ENCODE assay signal across 9 cellular contexts in the genomic region with DNA sequence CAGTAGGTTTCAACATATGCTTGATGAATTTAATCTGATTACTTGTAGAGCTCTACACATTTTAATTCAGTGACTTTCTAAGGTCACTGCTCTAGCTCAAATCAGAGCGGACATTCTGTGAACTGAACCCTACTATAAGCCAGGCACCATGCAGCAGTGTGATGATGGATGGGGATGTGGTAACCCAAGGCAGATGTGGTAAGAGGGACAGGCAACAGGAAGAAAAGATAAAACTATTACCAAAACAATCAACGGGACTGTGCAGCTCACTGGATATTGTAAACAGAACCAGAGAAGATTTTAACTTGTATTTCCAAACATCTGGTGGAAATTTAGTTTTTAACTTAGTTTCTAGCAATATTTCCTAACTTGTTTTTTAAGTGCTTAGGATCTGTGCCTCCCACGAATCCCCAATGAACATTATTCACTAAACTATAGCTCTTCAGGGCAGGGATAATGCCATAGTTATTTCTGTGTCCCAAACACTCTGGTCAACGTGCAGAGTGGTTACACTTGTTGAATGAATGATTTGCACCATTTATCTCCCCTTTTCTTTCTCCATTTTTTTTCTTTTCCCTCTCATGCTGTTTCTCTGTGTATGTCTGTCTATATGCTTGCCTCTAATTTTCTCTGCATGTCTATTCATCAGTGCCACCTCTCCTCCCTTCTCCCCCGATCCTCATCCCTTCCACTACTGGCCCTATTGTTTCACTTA. TPM values are rescaled to one million over a fixed set of nuclear protein-coding genes. Genes with fewer than 3 reads are reported as not detected.
DNase-seq lines count a peak whose midpoint lies in the region; ATAC-seq and TF ChIP-seq lines count a peak whose summit lies in the region.
"Had no signal": no experiment of that assay in that cellular context is flagged by ENCODE, and none has a peak within 500 bp of the region (broad histone marks: within the 10 kb centered on the region; RNA-seq: fewer than 3 reads in every experiment).

No MANE protein-coding gene starts in this region.

- H3K4me2 ChIP-seq in OCI-LY1 (ENCODE audit: low read length) = peak overlapping the region; percentile 31; the same call in 1 of the 2 replicates

- H4K20me1 ChIP-seq in OCI-LY1 (ENCODE audit: insufficient read depth, low read length) = no peaks in the 10 kb centered on the region

- H3K27me3 ChIP-seq in OCI-LY1 (ENCODE audit: insufficient read depth, low read length) (no peaks in the 10 kb centered on the region), neutrophil (no peaks in the 10 kb centered on the region)
- H3K27me3 ChIP-seq: ascending aorta had no signal

- intact Hi-C loops in activated CD4-positive, alpha-beta T cell treated with anti-CD3 and anti-CD28 coated beads for 36 hours (cut with DNase I, micrococcal nuclease) = loop anchor here in 1 of 2 experiments (10.0 kb wide), 1 partner anchor 698 kb away; no protein-coding TSS in a partner anchor

- no peaks in the 10 kb centered on the region for H3K9me3 ChIP-seq in OCI-LY1 (ENCODE audit: low read length)
- no peaks in the 10 kb centered on the region for H3K9me3 ChIP-seq in neutrophil
- H3K9me3 ChIP-seq: ascending aorta had no signal

- peaks cover 72% of the 10 kb centered on the region for H3K79me2 ChIP-seq in OCI-LY1 (ENCODE audit: insufficient read depth, low read length)

- H3K9ac ChIP-seq in OCI-LY1 (ENCODE audit: low read length) = no peak overlapping the region; the same call in 1 of the 2 replicates

- H3K4me1 Mint-ChIP-seq in activated CD4-positive, alpha-beta T cell treated with anti-CD3 and anti-CD28 coated beads for 36 hours = peaks cover 60% of the 10 kb centered on the region
- H3K4me1 Mint-ChIP-seq in brain = peaks cover 74% of the 10 kb centered on the region

- no peak for ATAC-seq in activated CD4-positive, alpha-beta T cell treated with anti-CD3 and anti-CD28 coated beads for 36 hours
- ATAC-seq in HG03342 (IDR thresholded peaks at IDR 0.05; ENCODE audit: unreplicated experiment) = no peak
- ATAC-seq in GM19395 (IDR thresholded peaks at IDR 0.05; ENCODE audit: unreplicated experiment) = no peak

- peak overlapping the region; percentile 8 for H3K27ac ChIP-seq in OCI-LY1 (ENCODE audit: low read depth, low read length, poor library complexity, severe bottlenecking)
- peak overlapping the region; percentile 98 for H3K27ac ChIP-seq in neutrophil
- H3K27ac ChIP-seq: ascending aorta had no signal

- DNase-seq in activated CD4-positive, alpha-beta T cell treated with anti-CD3 and anti-CD28 coated beads for 36 hours = no peak
- no peak for DNase-seq in activated CD4-positive, alpha-beta T cell treated with anti-CD3 and anti-CD28 coated beads for 48 hours
- DNase-seq in NAMALWA (ENCODE audit: low spot score) = no peak

- peaks cover 35% of the 10 kb centered on the region for H3K36me3 Mint-ChIP-seq in activated CD4-positive, alpha-beta T cell treated with anti-CD3 and anti-CD28 coated beads for 36 hours (ENCODE audit: low read depth)
- peaks cover 34% of the 10 kb centered on the region for H3K36me3 Mint-ChIP-seq in brain

- H3K4me3 Mint-ChIP-seq in activated CD4-positive, alpha-beta T cell treated with anti-CD3 and anti-CD28 coated beads for 36 hours = peak overlapping the region; percentile 88
- H3K4me3 Mint-ChIP-seq in brain = peak overlapping the region; percentile 59 to 98 (median 77)

- H3K36me3 ChIP-seq in OCI-LY1 (ENCODE audit: insufficient read depth, low read length) = no peaks in the 10 kb centered on the region
- no peaks in the 10 kb centered on the region for H3K36me3 ChIP-seq in neutrophil
- H3K36me3 ChIP-seq: ascending aorta had no signal

- H3K4me1 ChIP-seq in OCI-LY1 (ENCODE audit: insufficient read depth, low read length, severe bottlenecking) (peaks cover 29% of the 10 kb centered on the region), neutrophil (ENCODE audit: control insufficient read depth in 1 of 2, insufficient read depth in 1 of 2, low read depth in 1 of 2, low read length in 1 of 2) (peaks cover 51 to 52% of the 10 kb centered on the region in 2 experiments)

- H3F3A ChIP-seq in OCI-LY1 (ENCODE audit: insufficient read depth, low read length) = no peaks in the 10 kb centered on the region

- POLR2A ChIA-PET in activated CD4-positive, alpha-beta T cell treated with anti-CD3 and anti-CD28 coated beads for 36 hours (lab: Charles Lee) = no interaction called here

- H3K27ac Mint-ChIP-seq in activated CD4-positive, alpha-beta T cell treated with anti-CD3 and anti-CD28 coated beads for 36 hours = peak overlapping the region; percentile 43
- H3K27ac Mint-ChIP-seq in brain = peak overlapping the region in 4 of 5 experiments; percentile 1 to 62 (median 24)

- no peak for TF ChIP-seq CTCF in OCI-LY1 (IDR thresholded peaks at IDR 0.05; ENCODE audit: low read length)
- TF ChIP-seq CTCF in brain (conservative IDR thresholded peaks at IDR 0.05) = no peak
- TF ChIP-seq CTCF in neutrophil (IDR thresholded peaks at IDR 0.05) = no peak

- H3K4me3 ChIP-seq in OCI-LY1 (ENCODE audit: low read depth, low read length, poor library complexity, severe bottlenecking) (no peak overlapping the region), neutrophil (ENCODE audit: low read depth in 1 of 2, low read length in 1 of 2) (peak overlapping the region in 1 of 2 experiments; percentile 5)

- no peaks in the 10 kb centered on the region for H3K9me2 ChIP-seq in OCI-LY1 (ENCODE audit: low read depth, low read length)

- H2AFZ ChIP-seq in OCI-LY1 (ENCODE audit: low read length) = no peak overlapping the region

- no peaks in the 10 kb centered on the region for H3K9me3 Mint-ChIP-seq in activated CD4-positive, alpha-beta T cell treated with anti-CD3 and anti-CD28 coated beads for 36 hours (ENCODE audit: low read depth)
- no peaks in the 10 kb centered on the region for H3K9me3 Mint-ChIP-seq in brain

- CTCF ChIA-PET in activated CD4-positive, alpha-beta T cell treated with anti-CD3 and anti-CD28 coated beads for 36 hours (lab: Charles Lee) = interaction anchor here (0.7 to 1.0 kb wide), 3 partner anchors 13 to 310 kb away, joined by 3 read pairs; no protein-coding TSS in a partner anchor

- no peaks in the 10 kb centered on the region for H3K27me3 Mint-ChIP-seq in activated CD4-positive, alpha-beta T cell treated with anti-CD3 and anti-CD28 coated beads for 36 hours
- peaks cover 7% of the 10 kb centered on the region for H3K27me3 Mint-ChIP-seq in brain

RNA-seq across cellular contexts. Expression of a gene that starts 3.0 kb away (rescaled TPM):
- total RNA-seq in activated CD4-positive, alpha-beta T cell treated with anti-CD3 and anti-CD28 coated beads for 36 hours = 100 to 1,000 TPM; 120 to 165 TPM
- 9.3 TPM for polyA plus RNA-seq in brain (ENCODE audit: insufficient read depth, low read depth, low replicate concordance)

RNA-seq across cellular contexts. Expression of a gene that starts 14.6 kb away (rescaled TPM):
- 100 to 1,000 TPM in 1 of 2 experiments, 10 to 100 TPM in 1; 87.0 to 121 TPM for total RNA-seq in activated CD4-positive, alpha-beta T cell treated with anti-CD3 and anti-CD28 coated beads for 36 hours
- 29.4 TPM for polyA plus RNA-seq in brain (ENCODE audit: insufficient read depth, low read depth, low replicate concordance)

RNA-seq across cellular contexts. Expression of a gene that starts 37.6 kb away (rescaled TPM):
- total RNA-seq in activated CD4-positive, alpha-beta T cell treated with anti-CD3 and anti-CD28 coated beads for 36 hours = 10 to 100 TPM; 13.1 to 13.3 TPM
- 1.7 TPM for polyA plus RNA-seq in brain (ENCODE audit: insufficient read depth, low read depth, low replicate concordance)
